In genomic region chr17:4144411-4144747, GRCh38 we compare ENCODE assay signal across 8 cellular contexts. TPM values are rescaled to one million over a fixed set of nuclear protein-coding genes. Genes with fewer than 3 reads are reported as not detected.
A peak's percentile ranks its signal among the peaks of the same experiment; 100 is the strongest.
DNase-seq lines count a peak whose midpoint lies in the region; ATAC-seq and TF ChIP-seq lines count a peak whose summit lies in the region.

No MANE protein-coding gene starts in this region.

- no peaks in the 10 kb centered on the region for H4K20me1 ChIP-seq in GM23338 (replicated peaks; ENCODE audit: insufficient read depth)

- H3K9me3 ChIP-seq in WERI-Rb-1 (ENCODE audit: severe bottlenecking) (no peaks in the 10 kb centered on the region), gastroesophageal sphincter (no peaks in the 10 kb centered on the region), skeletal muscle tissue (ENCODE audit: control insufficient read depth in 3 of 3, low read length in 3 of 3) (no peaks in the 10 kb centered on the region)

- DNase-seq in GM23338 (ENCODE audit: low spot score), result no peak
- DNase-seq in WERI-Rb-1, result no peak
- DNase-seq in NOMO-1 (lab: John Stamatoyannopoulos, UW; ENCODE audit: unreplicated experiment in 2 of 2), result no peak
- no peak for DNase-seq in NK-92 treated with Interleukin-12 subunit alpha and Interleukin-12 subunit beta, amount 100 ng/mL, for 24 hours (lab: John Stamatoyannopoulos, UW)

- peak overlapping the region; percentile 100 for H3K27ac Mint-ChIP-seq in GM23338

- H3F3A ChIP-seq in GM23338 (replicated peaks; ENCODE audit: low read depth), result no peaks in the 10 kb centered on the region

- H3K4me3 Mint-ChIP-seq in GM23338, result peak overlapping the region; percentile 88

- H3K27me3 Mint-ChIP-seq in GM23338 (ENCODE audit: insufficient read depth, low read depth, poor library complexity), result peaks cover 11% of the 10 kb centered on the region

- H3K9ac ChIP-seq in skeletal muscle tissue (ENCODE audit: low read depth in 1 of 3, low read length in 3 of 3), result peak overlapping the region; percentile 98 to 99 (median 99)

- H3K79me2 ChIP-seq in GM23338 (replicated peaks; ENCODE audit: insufficient read depth), result peaks cover 27% of the 10 kb centered on the region

- peak overlapping the region; percentile 99; the same call in 1 of the 2 replicates for H3K27ac ChIP-seq in GM23338 (ENCODE audit: low read depth)
- peak overlapping the region; percentile 96 for H3K27ac ChIP-seq in WERI-Rb-1
- H3K27ac ChIP-seq in gastroesophageal sphincter, result peak overlapping the region; percentile 94 to 100 (median 98)
- H3K27ac ChIP-seq in skeletal muscle tissue (ENCODE audit: low read depth, low read length), result peak overlapping the region; percentile 99

- TF ChIP-seq CTCF in GM23338 (conservative IDR thresholded peaks at IDR 0.05; ENCODE audit: low read depth in 2 of 2) (no peak), WERI-Rb-1 (IDR thresholded peaks at IDR 0.05; ENCODE audit: low read depth, low read length) (no peak), gastroesophageal sphincter (IDR thresholded peaks at IDR 0.05) (no peak)

- TF ChIP-seq EP300 in gastroesophageal sphincter (IDR thresholded peaks at IDR 0.05), result no peak

- ATAC-seq in GM23338 (no peak), gastroesophageal sphincter (no peak), GM18868 (IDR thresholded peaks at IDR 0.05; ENCODE audit: unreplicated experiment) (no peak), GM21423 (IDR thresholded peaks at IDR 0.05; ENCODE audit: unreplicated experiment) (no peak)

- H3K4me2 ChIP-seq in GM23338, result peak overlapping the region; percentile 80

- H2AFZ ChIP-seq in GM23338, result no peak overlapping the region; the same call in 1 of the 2 replicates

- H3K36me3 Mint-ChIP-seq in GM23338 (ENCODE audit: low read depth), result peaks cover 2% of the 10 kb centered on the region; the same call in 1 of the 3 replicates

- H3K36me3 ChIP-seq in GM23338 (ENCODE audit: insufficient read depth) (no peaks in the 10 kb centered on the region), WERI-Rb-1 (peaks cover 15% of the 10 kb centered on the region), gastroesophageal sphincter (no peaks in the 10 kb centered on the region), skeletal muscle tissue (ENCODE audit: control insufficient read depth in 3 of 3, insufficient read depth in 3 of 3, low read length in 3 of 3) (peaks cover 0 to 3% (median 0%) of the 10 kb centered on the region in 3 donors)

- H3K4me1 Mint-ChIP-seq in GM23338, result peaks cover 12% of the 10 kb centered on the region

- peaks cover 12% of the 10 kb centered on the region for H3K4me1 ChIP-seq in GM23338 (ENCODE audit: insufficient read depth)
- peaks cover 2 to 42% (median 21%) of the 10 kb centered on the region in 3 donors for H3K4me1 ChIP-seq in gastroesophageal sphincter
- H3K4me1 ChIP-seq in skeletal muscle tissue (ENCODE audit: control insufficient read depth in 3 of 3, insufficient read depth in 3 of 3, low read length in 3 of 3), result peaks cover 29 to 38% (median 31%) of the 10 kb centered on the region in 3 donors

- peaks cover 3% of the 10 kb centered on the region; the same call in 1 of the 3 replicates for H3K9me3 Mint-ChIP-seq in GM23338

- H3K27me3 ChIP-seq in GM23338 (ENCODE audit: insufficient read depth) (no peaks in the 10 kb centered on the region), WERI-Rb-1 (ENCODE audit: insufficient read depth, low read depth, severe bottlenecking) (no peaks in the 10 kb centered on the region), gastroesophageal sphincter (no peaks in the 10 kb centered on the region), skeletal muscle tissue (ENCODE audit: control insufficient read depth in 3 of 3, insufficient read depth in 3 of 3, low read length in 3 of 3) (no peaks in the 10 kb centered on the region)

- H3K9me2 ChIP-seq in GM23338 (ENCODE audit: insufficient read depth), result no peaks in the 10 kb centered on the region

- no peak for TF ChIP-seq POLR2A in gastroesophageal sphincter (IDR thresholded peaks at IDR 0.05)

- peak overlapping the region; percentile 79 for H3K4me3 ChIP-seq in GM23338
- peak overlapping the region; percentile 69 for H3K4me3 ChIP-seq in WERI-Rb-1 (ENCODE audit: low read depth, low read length)
- peak overlapping the region; percentile 84 to 91 for H3K4me3 ChIP-seq in gastroesophageal sphincter
- peak overlapping the region; percentile 89 to 92 (median 90) for H3K4me3 ChIP-seq in skeletal muscle tissue (ENCODE audit: low read length in 3 of 3)

- WGBS in gastroesophageal sphincter (ENCODE audit: low coverage in 1 of 2), 2 donors, result 34% methylated on average over 3 of the region's 3 CpGs; no CpG with 5 or more reads in 1 of the 2 donors

TF ChIP-seq in GM23338, 12 proteins besides CTCF, POLR2A, EP300 and RAD21 (continues in another document):
- TF ChIP-seq EZH2 (IDR thresholded peaks at IDR 0.05; ENCODE audit: low read depth, unreplicated experiment) (no peak), CREB1 (CRISPR knock-in tag; IDR thresholded peaks at IDR 0.05; ENCODE audit: low read depth) (no peak), EZH2phosphoT487 (IDR thresholded peaks at IDR 0.05; ENCODE audit: unreplicated experiment) (no peak), JUNB (IDR thresholded peaks at IDR 0.05; ENCODE audit: unreplicated experiment) (no peak), ZNF114 (CRISPR knock-in tag; IDR thresholded peaks at IDR 0.05) (no peak), ZNF331 (CRISPR knock-in tag; IDR thresholded peaks at IDR 0.05; ENCODE audit: low read depth) (no peak), REST (IDR thresholded peaks at IDR 0.05; ENCODE audit: unreplicated experiment) (no peak), STAT1 (IDR thresholded peaks at IDR 0.05; ENCODE audit: unreplicated experiment) (no peak), ETS1 (IDR thresholded peaks at IDR 0.05) (no peak), NANOG (IDR thresholded peaks at IDR 0.05; ENCODE audit: borderline replicate concordance) (no peak)

RNA-seq across cellular contexts. Expression of gene CYB5D2, which starts 1.4 kb away (rescaled TPM):
- total RNA-seq in GM23338 (2014; rRNA removed; shearing (Covaris generic)), result 8.6 and 11.8 TPM in 2 replicates
- polyA plus RNA-seq in GM23338 (2016; fragmentation: Nextera tagmentation; extraction: Ambion mirVana), result 4.7 and 4.8 TPM in 2 replicates
- total RNA-seq in gastroesophageal sphincter (10 to 100 TPM; 14.3 to 47.9 (median 24.5) TPM), skeletal muscle tissue (11.0 TPM)

RNA-seq across cellular contexts. Expression of gene ZZEF1, which starts 1.5 kb away (rescaled TPM):
- 20.0 and 23.6 TPM in 2 replicates for total RNA-seq in GM23338 (2014; rRNA removed; shearing (Covaris generic))
- polyA plus RNA-seq in GM23338 (2016; fragmentation: Nextera tagmentation; extraction: Ambion mirVana), result 1.8 and 2.5 TPM in 2 replicates
- total RNA-seq in gastroesophageal sphincter (100 to 1,000 TPM in 1 of 4 donors, 10 to 100 TPM in 3; 55.6 to 105 (median 69.9) TPM), skeletal muscle tissue (30.3 TPM)
